10 cellular contexts compared by ENCODE assay signal in the genomic region with DNA sequence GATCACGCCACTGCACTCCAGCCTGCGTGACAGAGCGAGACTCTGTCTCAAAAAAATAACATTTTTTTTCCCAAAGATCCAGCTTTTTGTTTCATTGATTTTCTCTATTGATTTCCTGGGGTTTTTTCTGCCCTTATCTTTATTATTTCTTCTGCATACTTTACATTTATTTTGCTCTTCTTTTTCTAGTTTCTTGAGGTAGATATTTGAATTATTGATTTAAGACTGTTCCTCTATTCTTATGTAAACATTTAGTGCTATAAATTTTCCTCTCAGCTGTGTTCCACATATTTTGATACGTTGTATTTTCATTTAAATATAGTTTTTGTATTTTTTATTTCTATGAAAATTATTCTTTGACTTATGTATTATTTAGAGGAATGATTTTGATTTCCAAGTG.
"Had no signal": no experiment of that assay in that cellular context is flagged by ENCODE, and none has a peak within 500 bp of the region (broad histone marks: within the 10 kb centered on the region; RNA-seq: fewer than 3 reads in every experiment).

No MANE protein-coding gene starts in this region.

- H3K4me3 ChIP-seq: GM23248, HAP-1 had no signal

- DNase-seq: GM23248, GOT3, H7, HFFc6, IMR-90, KBM-7 had no signal

- H3K4me1 ChIP-seq: HAP-1 had no signal

- ATAC-seq: HCT116 had no signal

- H2AFZ ChIP-seq: GM23248 had no signal

- H3K4me2 ChIP-seq: KMS-11 had no signal

- H3K36me3 ChIP-seq: HAP-1 had no signal

- H3K9me3 ChIP-seq: HAP-1 had no signal

- H3K27ac ChIP-seq: GM23248, HL-60, KMS-11 had no signal

- H3K9ac ChIP-seq: GM23248, KMS-11 had no signal
